12 cellular contexts compared by ENCODE assay signal in genomic region chr2:73636977-73637376, GRCh38. TPM values are rescaled to one million over a fixed set of nuclear protein-coding genes. Genes with fewer than 3 reads are reported as not detected.
DNase-seq lines count a peak whose midpoint lies in the region; ATAC-seq, FAIRE-seq and TF ChIP-seq lines count a peak whose summit lies in the region.
"Not testable (repeated sequence)": the region's sequence is repeated elsewhere in the genome, so short reads cannot be mapped to it uniquely, and the experiment has no call there.
"Had no signal": no experiment of that assay in that cellular context is flagged by ENCODE, and none has a peak within 500 bp of the region (broad histone marks: within the 10 kb centered on the region; RNA-seq: fewer than 3 reads in every experiment).

No MANE protein-coding gene starts in this region.

- not testable (repeated sequence) for TF ChIP-seq EP300 in GM12878 (IDR thresholded peaks at IDR 0.05; ENCODE audit: borderline replicate concordance in 1 of 2, control insufficient read depth in 1 of 2, low read depth in 2 of 2, low read length in 2 of 2)

- TF ChIP-seq CTCF in GM12878 (IDR thresholded peaks at IDR 0.05 in 2 of 3, conservative IDR thresholded peaks at IDR 0.05 in 1 of 3; ENCODE audit: control insufficient read depth in 2 of 3, extremely low read depth in 1 of 3, insufficient read depth in 1 of 3, low read depth in 3 of 3, low read length in 3 of 3); colonic mucosa (IDR thresholded peaks at IDR 0.05); mucosa of descending colon (IDR thresholded peaks at IDR 0.05): not testable (repeated sequence)

- not testable (repeated sequence) for ATAC-seq in GM12878
- ATAC-seq in mucosa of descending colon, result peak; percentile 88

- TF ChIP-seq RAD21 in GM12878 (IDR thresholded peaks at IDR 0.05; ENCODE audit: insufficient read depth, low read depth, low read length), result not testable (repeated sequence)

- not testable (repeated sequence) for H3K4me3 ChIP-seq in GM12878; colonic mucosa; mucosa of descending colon; small intestine (ENCODE audit: low read depth in 1 of 2, low read length in 2 of 2)

- in situ Hi-C loops in GM12878 (cut with MboI), result not testable (repeated sequence)

- H3K36me3 ChIP-seq in GM12878 (ENCODE audit: control insufficient read depth in 2 of 2, insufficient read depth in 2 of 2, low read length in 1 of 2); colonic mucosa; mucosa of descending colon (ENCODE audit: low read depth); small intestine (ENCODE audit: control insufficient read depth in 2 of 2, insufficient read depth in 2 of 2, low read length in 2 of 2): not testable (repeated sequence)

- not testable (repeated sequence) for H3K4me2 ChIP-seq in GM12878 (ENCODE audit: control insufficient read depth, insufficient read depth)

- CTCF ChIA-PET in GM12878 (lab: Yijun Ruan, JAX), result not testable (repeated sequence)

- not testable (repeated sequence) for TF ChIP-seq POLR2A in GM12878 (IDR thresholded peaks at IDR 0.05; ENCODE audit: low read depth, low read length)

- H3K4me1 ChIP-seq in GM12878 (ENCODE audit: control insufficient read depth, insufficient read depth, low read length); colonic mucosa; small intestine (ENCODE audit: control insufficient read depth in 2 of 2, insufficient read depth in 1 of 2, low read depth in 1 of 2, low read length in 1 of 2): not testable (repeated sequence)
- H3K4me1 ChIP-seq in mucosa of descending colon (ENCODE audit: low read depth), result peaks cover 19% of the 10 kb centered on the region

- RAD21 ChIA-PET in GM12878 (lab: Charles Lee; ENCODE audit: unreplicated experiment), result interaction anchor here (0.7 kb wide), 1 partner anchor 277 kb away, joined by 3 read pairs; no protein-coding TSS in a partner anchor

- not testable (repeated sequence) for H3K9me3 ChIP-seq in GM12878 (replicated peaks; ENCODE audit: control insufficient read depth, insufficient read depth, low read length); colonic mucosa; mucosa of descending colon; small intestine (ENCODE audit: control insufficient read depth, low read depth)

- SMC1A ChIA-PET in GM12878 (lab: Charles Lee; ENCODE audit: uncharacterized antibody, unreplicated experiment), result not testable (repeated sequence)

- intact Hi-C loops in GM12878 (cut with micrococcal nuclease; ENCODE audit: unreplicated experiment); colonic mucosa (cut with DNase I); mucosa of descending colon (cut with DNase I, micrococcal nuclease): not testable (repeated sequence)

- H3K79me2 ChIP-seq in GM12878 (ENCODE audit: control insufficient read depth, insufficient read depth, low read length), result not testable (repeated sequence)

- BruUV-seq in GM12878 (replicated peaks; lab: Mats Ljungman, UMichigan), result not testable (repeated sequence)

- FAIRE-seq in GM12878 (lab: Jason Lieb, UNC) (peak; percentile 59), small intestine (lab: Jason Lieb, UNC) (peak; percentile 39)

- not testable (repeated sequence) for H3K27ac ChIP-seq in GM12878 (ENCODE audit: control insufficient read depth, insufficient read depth)
- H3K27ac ChIP-seq in colonic mucosa (peak overlapping the region; percentile 55), small intestine (ENCODE audit: low read depth in 1 of 2, low read length in 1 of 2) (peak overlapping the region in 1 of 2 donors; percentile 37)

- H4K20me1 ChIP-seq in GM12878 (ENCODE audit: control insufficient read depth, insufficient read depth), result not testable (repeated sequence)

- H3K27me3 ChIP-seq in GM12878 (replicated peaks in 1 of 2; ENCODE audit: control insufficient read depth in 2 of 2, insufficient read depth in 2 of 2, low read length in 1 of 2); colonic mucosa; small intestine (ENCODE audit: control insufficient read depth in 2 of 2, insufficient read depth in 2 of 2, low read length in 2 of 2): not testable (repeated sequence)

- not testable (repeated sequence) for DNase-seq in GM12878 (ENCODE audit: low read depth, low spot score); colonic mucosa; mucosa of descending colon
- DNase-seq in small intestine, result peak; percentile 81

- not testable (repeated sequence) for H2AFZ ChIP-seq in GM12878 (ENCODE audit: control insufficient read depth, low read depth, low read length)

- POLR2A ChIA-PET in GM12878 (lab: Charles Lee), result interaction anchor here (0.6 kb wide), 1 partner anchor 529 kb away, joined by 3 read pairs; no protein-coding TSS in a partner anchor

- not testable (repeated sequence) for H3K9ac ChIP-seq in GM12878 (ENCODE audit: control insufficient read depth, insufficient read depth, low read length); colonic mucosa (ENCODE audit: low read depth in 2 of 2, low read length in 2 of 2)

RNA-seq across cellular contexts. Expression of gene NAT8, which starts 5.2 kb away (rescaled TPM):
- not detected in 2 replicates for total RNA-seq in GM12878 (2013; cell fraction: nucleolus; rRNA removed)
- total RNA-seq in GM12878 (2014; rRNA removed) (not detected in 2 replicates), GM12878 (2014; rRNA removed; fragmentation: Illumina TruSeq; extraction: Trizol) (not detected in 2 replicates), GM12878 (2021) (not detected in 2 replicates), colonic mucosa (under 1 TPM in 1 of 2 donors, not detected in 1; 0.64 TPM), mucosa of descending colon (under 1 TPM in 1 of 3 donors, not detected in 2; 0.52 TPM)
- polyA plus RNA-seq in GM12878 (2011; ENCODE audit: low read depth), result not detected
- polyA plus RNA-seq in GM12878 (2011; rRNA removed) (not detected in 2 replicates), GM12878 (2014; fragmentation: Illumina TruSeq; extraction: Trizol) (not detected in 2 replicates), GM12878 (2014; fragmentation: Nextera tagmentation; extraction: Ambion mirVana) (not detected), GM12878 (2014; rRNA removed) (not detected in 2 replicates), GM12878 (2016; fragmentation: Nextera tagmentation; extraction: Ambion mirVana) (not detected), small intestine (under 1 TPM in 1 of 3 donors, not detected in 2; 0.10 TPM)
- not detected in 2 replicates for polyA plus RNA-seq in GM12878 (2011; cell fraction: cytosol; rRNA removed)
- polyA plus RNA-seq in GM12878 (2011; cell fraction: nucleus; rRNA removed), result not detected in 2 replicates
- not detected in 2 replicates for polyA plus RNA-seq in GM12878 (2012)
- not detected in 2 replicates for polyA minus RNA-seq in GM12878 (2011; rRNA and poly(A)+ RNA removed)
- polyA minus RNA-seq in GM12878 (2011; cell fraction: cytosol; rRNA and poly(A)+ RNA removed), result not detected in 2 replicates
- not detected in 2 replicates for polyA minus RNA-seq in GM12878 (2011; cell fraction: nucleus; rRNA and poly(A)+ RNA removed)
- total RNA-seq: A673; CD4-positive, alpha-beta memory T cell; CD4-positive, CD25-positive, alpha-beta regulatory T cell; CD8-positive, alpha-beta memory T cell; Daoy; G401 had no signal
- polyA plus RNA-seq: AG04450; CD14-positive monocyte; CD4-positive, alpha-beta memory T cell; CD4-positive, CD25-positive, alpha-beta regulatory T cell; CD8-positive, alpha-beta memory T cell had no signal
